13 cellular contexts compared by ENCODE assay signal in genomic region chr22:32684148-32684821, GRCh38.
"Had no signal": no experiment of that assay in that cellular context is flagged by ENCODE, and none has a peak within 500 bp of the region (broad histone marks: within the 10 kb centered on the region; RNA-seq: fewer than 3 reads in every experiment).

No MANE protein-coding gene starts in this region.

- H3K27ac ChIP-seq: ascending aorta, pancreas, sigmoid colon, testis, upper lobe of right lung had no signal

- H3K4me3 ChIP-seq: ascending aorta, mucosa of descending colon, pancreas, sigmoid colon, testis, upper lobe of right lung had no signal

- DNase-seq: activated CD4-positive, alpha-beta T cell treated with anti-CD3 and anti-CD28 coated beads, Interleukin-2, amount 50 U/mL, for 1 hour; activated naive CD4-positive, alpha-beta T cell treated with anti-CD3 and anti-CD28 coated beads for 36 hours; activated naive CD8-positive, alpha-beta T cell treated with anti-CD3 and anti-CD28 coated beads, Interleukin-2, amount 50 U/mL, for 24 hours; islet precursor cell; mucosa of descending colon; naive thymus-derived CD4-positive, alpha-beta T cell; pancreas; sigmoid colon; stimulated activated CD4-positive, alpha-beta T cell treated with anti-CD3 and anti-CD28 coated beads, Interleukin-1b, Interleukin-23, amount 100 ng/mL, for 48 hours; stimulated activated naive CD8-positive, alpha-beta T cell treated with anti-CD3 and anti-CD28 coated beads, Interleukin-15, amount 100 ng/mL, for 72 hours; testis; upper lobe of right lung had no signal

- H3K4me1 ChIP-seq: ascending aorta, pancreas, testis, upper lobe of right lung had no signal

- H3K9me3 ChIP-seq: ascending aorta, mucosa of descending colon, pancreas, sigmoid colon, testis, upper lobe of right lung had no signal

- H3K36me3 ChIP-seq: ascending aorta, pancreas, sigmoid colon, upper lobe of right lung had no signal

- H3K27me3 ChIP-seq: ascending aorta, pancreas, sigmoid colon, testis, upper lobe of right lung had no signal
